ENCODE assay signal across 8 cellular contexts in the genomic region with DNA sequence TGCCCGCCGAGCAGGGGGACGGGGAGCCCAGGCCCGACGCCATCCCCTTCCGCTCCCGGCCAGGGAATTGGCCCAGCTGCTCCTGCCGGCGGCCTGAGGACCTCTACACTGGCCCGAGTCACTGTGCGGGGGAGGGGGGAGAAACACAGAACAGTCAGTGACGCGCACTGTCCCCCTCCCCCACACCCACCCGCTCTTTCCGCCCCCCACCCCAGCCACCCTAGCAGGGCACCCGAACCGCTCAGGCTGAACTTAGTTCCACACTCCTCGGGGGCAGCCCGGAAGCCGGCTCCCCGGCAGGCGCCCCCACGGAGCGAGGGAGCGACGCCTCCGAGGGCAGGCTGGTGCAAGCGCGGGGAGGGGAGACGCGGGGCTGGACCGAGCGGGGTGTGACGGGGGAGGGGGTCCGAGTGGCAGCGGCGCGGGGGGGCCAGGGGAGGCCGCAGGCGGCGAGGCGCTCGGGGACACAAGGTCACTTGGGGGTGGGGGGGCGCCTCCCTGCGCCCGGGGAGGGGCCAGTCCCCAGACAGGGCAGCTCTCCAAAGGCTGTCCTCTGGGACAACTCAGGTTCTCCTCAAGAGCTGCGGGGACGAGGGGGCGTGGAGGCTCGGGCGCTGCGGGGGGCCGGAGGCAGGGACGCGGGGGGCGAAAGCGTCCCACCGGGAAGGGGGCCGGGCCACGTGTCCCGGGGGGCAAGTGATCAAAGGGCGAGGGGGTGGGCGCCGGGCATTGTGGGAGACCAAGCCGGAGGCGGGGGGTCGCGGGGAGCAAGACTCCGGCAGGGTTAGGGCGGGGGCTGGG. TPM values are rescaled to one million over a fixed set of nuclear protein-coding genes. Genes with fewer than 3 reads are reported as not detected.
A peak's percentile ranks its signal among the peaks of the same experiment; 100 is the strongest.
DNase-seq lines count a peak whose midpoint lies in the region; ATAC-seq and TF ChIP-seq lines count a peak whose summit lies in the region.

No MANE protein-coding gene starts in this region.

- TF ChIP-seq POLR2A in IMR-90 (IDR thresholded peaks at IDR 0.05; ENCODE audit: low read depth, low read length) = peak; percentile 53; the same call in 1 of the 2 replicates
- no peak for TF ChIP-seq POLR2A in lower leg skin (IDR thresholded peaks at IDR 0.05)

- no peak overlapping the region for H2BK15ac ChIP-seq in IMR-90 (ENCODE audit: low read depth, low read length)

- CTCF ChIA-PET in CD8-positive, alpha-beta T cell (lab: Charles Lee) = interaction anchor here (0.6 to 2.4 kb wide), 6 partner anchors 9 to 83 kb away, joined by 3 to 7 read pairs (median 4); partner anchors contain the start of gene ZNF384
- CTCF ChIA-PET in IMR-90 (lab: Yijun Ruan, JAX) = no interaction called here

- peaks cover 63% of the 10 kb centered on the region for H3K4me1 ChIP-seq in CD8-positive, alpha-beta T cell (ENCODE audit: insufficient read depth, low read length)
- peaks cover 13% of the 10 kb centered on the region for H3K4me1 ChIP-seq in IMR-90 (ENCODE audit: control insufficient read depth, insufficient read depth, low read length)

- H2AK5ac ChIP-seq in IMR-90 (ENCODE audit: low read depth, low read length) = peak overlapping the region; percentile 61

- H3K79me1 ChIP-seq in IMR-90 (ENCODE audit: low read depth in 1 of 2, low read length in 2 of 2) = peaks cover 26 to 48% of the 10 kb centered on the region in 2 experiments

- H3K9me3 ChIP-seq in CD8-positive, alpha-beta T cell (ENCODE audit: low read length) = no peaks in the 10 kb centered on the region
- no peaks in the 10 kb centered on the region for H3K9me3 ChIP-seq in IMR-90 (ENCODE audit: control insufficient read depth, insufficient read depth, low read length)

- TF ChIP-seq CTCF in CD8-positive, alpha-beta T cell (IDR thresholded peaks at IDR 0.05) = no peak
- no peak for TF ChIP-seq CTCF in IMR-90 (conservative IDR thresholded peaks at IDR 0.05; ENCODE audit: low read depth, low read length)
- TF ChIP-seq CTCF in coronary artery (IDR thresholded peaks at IDR 0.05) = no peak
- TF ChIP-seq CTCF in lower leg skin (IDR thresholded peaks at IDR 0.05) = no peak

- dilution Hi-C loops in IMR-90 (cut with HindIII; ENCODE audit: low sequenced_read_pairs, unreplicated experiment) = no loop called here

- peak overlapping the region; percentile 79 for H3K4me2 ChIP-seq in IMR-90 (ENCODE audit: low read depth, low read length)

- no peak overlapping the region for H4K5ac ChIP-seq in IMR-90 (ENCODE audit: low read depth, low read length)

- H2AFZ ChIP-seq in IMR-90 (replicated peaks; ENCODE audit: low read length, poor library complexity) = peak overlapping the region; percentile 89

- peak overlapping the region; percentile 15; the same call in 1 of the 2 replicates for H4K91ac ChIP-seq in IMR-90 (ENCODE audit: insufficient read depth, low read depth, low read length)

- H3K23ac ChIP-seq in IMR-90 (ENCODE audit: low read depth, low read length) = peak overlapping the region; percentile 89; the same call in 1 of the 2 replicates

- no TSS peak for BruUV-seq in IMR-90 (replicated peaks; lab: Mats Ljungman, UMichigan)

- intact Hi-C loops in CD8-positive, alpha-beta T cell (cut with DNase I, micrococcal nuclease) = loop anchor here (1.0 to 10.0 kb wide), 14 partner anchors 10 to 348 kb away; partner anchors contain the start of genes ING4 (in 2 of the 2), PTPN6 (in 2 of the 2), ZNF384 (in 2 of the 2) and COPS7A (in 1 of the 2)
- intact Hi-C loops in IMR-90 (cut with micrococcal nuclease) (loop anchor here (5.0 kb wide), 1 partner anchor 49 kb away; the partner anchor contains the start of gene IFFO1), lower leg skin (cut with DNase I; ENCODE audit: low total_unique reads) (no loop called here)
- intact Hi-C loops in activated CD4-positive, alpha-beta T cell treated with anti-CD3 and anti-CD28 coated beads, Interleukin-2, amount 10 ng/mL, durations not matched to agents 24 days and 14 days (cut with micrococcal nuclease) = loop anchor here (1.0 to 5.0 kb wide), 6 partner anchors 38 to 266 kb away; partner anchors contain the start of genes CD4, GAPDH, ING4 and NOP2

- WGBS in IMR-90 (ENCODE audit: extremely low coverage in 2 of 2, insufficient read length in 1 of 2), 2 experiments = 0% methylated on average over 9 of the region's 70 CpGs; no CpG with 5 or more reads in 1 of the 2 experiments
- WGBS in lower leg skin, 2 donors = 0 to 1% methylated on average over 27 to 30 of the region's 70 CpGs

- peaks cover 36% of the 10 kb centered on the region for H3K36me3 Mint-ChIP-seq in CD8-positive, alpha-beta T cell
- peaks cover 37% of the 10 kb centered on the region for H3K36me3 Mint-ChIP-seq in activated CD4-positive, alpha-beta T cell treated with anti-CD3 and anti-CD28 coated beads, Interleukin-2, amount 10 ng/mL, durations not matched to agents 24 days and 14 days (ENCODE audit: low read depth)

- H2BK20ac ChIP-seq in IMR-90 (ENCODE audit: low read depth, low read length) = no peak overlapping the region

- H2BK5ac ChIP-seq in IMR-90 (ENCODE audit: low read depth, low read length, poor library complexity, severe bottlenecking) = peak overlapping the region; percentile 79

- no peaks in the 10 kb centered on the region for H3K9me3 Mint-ChIP-seq in CD8-positive, alpha-beta T cell
- H3K9me3 Mint-ChIP-seq in activated CD4-positive, alpha-beta T cell treated with anti-CD3 and anti-CD28 coated beads, Interleukin-2, amount 10 ng/mL, durations not matched to agents 24 days and 14 days = no peaks in the 10 kb centered on the region

- peak overlapping the region; percentile 62; the same call in 1 of the 2 replicates for H3K56ac ChIP-seq in IMR-90 (ENCODE audit: extremely low read depth, insufficient read depth, low read length)

- no peak for TF ChIP-seq RAD21 in IMR-90 (IDR thresholded peaks at IDR 0.05; ENCODE audit: low read length)

- H2AK9ac ChIP-seq in IMR-90 (replicated peaks; ENCODE audit: low read depth, low read length, poor library complexity) = peak overlapping the region; percentile 97

- H3K9ac ChIP-seq in IMR-90 (ENCODE audit: low read depth, low read length) = peak overlapping the region; percentile 92

- DNase-seq in CD8-positive, alpha-beta T cell = peak; percentile 36 to 78 (median 70)
- DNase-seq in IMR-90 (peak; percentile 23), coronary artery (ENCODE audit: low spot score) (peak; percentile 87), lower leg skin (ENCODE audit: low spot score in 2 of 2) (peak; percentile 50 to 92), T1000 (lab: John Stamatoyannopoulos, UW) (no peak)
- peak; percentile 85 for DNase-seq in activated CD4-positive, alpha-beta T cell treated with anti-CD3 and anti-CD28 coated beads, Interleukin-2, amount 10 ng/mL, durations not matched to agents 24 days and 14 days
- peak in 2 of 3 experiments; percentile 62 to 64 for DNase-seq in stimulated activated CD4-positive, alpha-beta T cell treated with anti-CD3 and anti-CD28 coated beads, TNF-alpha, amount 100 ng/mL, for 4 hours (ENCODE audit: low read depth in 3 of 3)

- peak overlapping the region; percentile 67; the same call in 1 of the 2 replicates for H3K18ac ChIP-seq in IMR-90 (ENCODE audit: low read depth, low read length)

- H3K27ac ChIP-seq in CD8-positive, alpha-beta T cell (ENCODE audit: low read depth, low read length) = peak overlapping the region; percentile 76
- H3K27ac ChIP-seq in IMR-90 (ENCODE audit: insufficient read depth, low read length) (peak overlapping the region; percentile 88), coronary artery (peak overlapping the region; percentile 98)

- POLR2A ChIA-PET in CD8-positive, alpha-beta T cell (lab: Charles Lee) = interaction anchor here (0.7 to 2.1 kb wide), 8 partner anchors 9 to 310 kb away, joined by 3 to 10 read pairs (median 4); partner anchors contain the start of genes NOP2 and ZNF384
- POLR2A ChIA-PET in IMR-90 (lab: Charles Lee; ENCODE audit: unreplicated experiment) = interaction anchor here (0.6 to 1.4 kb wide), 2 partner anchors 10 to 73 kb away, joined by 5 to 11 read pairs; partner anchors contain the start of gene GAPDH

- peak; percentile 32 for ATAC-seq in CD8-positive, alpha-beta T cell
- ATAC-seq in IMR-90 (ENCODE audit: low read depth) (peak; percentile 51), HG03378 (IDR thresholded peaks at IDR 0.05; ENCODE audit: unreplicated experiment) (no peak)

- H4K20me1 ChIP-seq in IMR-90 (ENCODE audit: insufficient read depth, low read length) = peaks cover 50% of the 10 kb centered on the region

- in situ Hi-C loops in IMR-90 (cut with MboI; ENCODE audit: low sequenced_read_pairs) = no loop called here

- peak overlapping the region; percentile 94 for H3K27ac Mint-ChIP-seq in CD8-positive, alpha-beta T cell
- H3K27ac Mint-ChIP-seq in activated CD4-positive, alpha-beta T cell treated with anti-CD3 and anti-CD28 coated beads, Interleukin-2, amount 10 ng/mL, durations not matched to agents 24 days and 14 days = peak overlapping the region; percentile 79

- H4K8ac ChIP-seq in IMR-90 (ENCODE audit: low read depth in 2 of 2, low read length in 2 of 2) = no peak overlapping the region; a peak in 2 of 4 replicates

- no peak overlapping the region for H2BK120ac ChIP-seq in IMR-90 (ENCODE audit: low read depth, low read length)

- H3K4me1 Mint-ChIP-seq in CD8-positive, alpha-beta T cell (ENCODE audit: low read depth) = peaks cover 50% of the 10 kb centered on the region
- peaks cover 45% of the 10 kb centered on the region for H3K4me1 Mint-ChIP-seq in activated CD4-positive, alpha-beta T cell treated with anti-CD3 and anti-CD28 coated beads, Interleukin-2, amount 10 ng/mL, durations not matched to agents 24 days and 14 days

- peak overlapping the region; percentile 72 for H3K4ac ChIP-seq in IMR-90 (ENCODE audit: low read depth, low read length)

- H3K27me3 Mint-ChIP-seq in CD8-positive, alpha-beta T cell (ENCODE audit: low read depth) = no peaks in the 10 kb centered on the region
- no peaks in the 10 kb centered on the region for H3K27me3 Mint-ChIP-seq in activated CD4-positive, alpha-beta T cell treated with anti-CD3 and anti-CD28 coated beads, Interleukin-2, amount 10 ng/mL, durations not matched to agents 24 days and 14 days

- H3K4me3 Mint-ChIP-seq in CD8-positive, alpha-beta T cell = no peak overlapping the region
- H3K4me3 Mint-ChIP-seq in activated CD4-positive, alpha-beta T cell treated with anti-CD3 and anti-CD28 coated beads, Interleukin-2, amount 10 ng/mL, durations not matched to agents 24 days and 14 days = no peak overlapping the region

- H3K14ac ChIP-seq in IMR-90 (replicated peaks; ENCODE audit: low read depth, low read length) = peak overlapping the region; percentile 91

- peaks cover 7% of the 10 kb centered on the region for H3K36me3 ChIP-seq in CD8-positive, alpha-beta T cell (ENCODE audit: insufficient read depth, low read length)
- peaks cover 20% of the 10 kb centered on the region for H3K36me3 ChIP-seq in IMR-90 (ENCODE audit: control insufficient read depth, insufficient read depth, low read length)

- H3K27me3 ChIP-seq in CD8-positive, alpha-beta T cell (ENCODE audit: insufficient read depth, low read length) = no peaks in the 10 kb centered on the region
- H3K27me3 ChIP-seq in IMR-90 (ENCODE audit: control insufficient read depth, insufficient read depth, low read length) = no peaks in the 10 kb centered on the region

- peaks cover 27% of the 10 kb centered on the region for H3K9me1 ChIP-seq in IMR-90 (ENCODE audit: insufficient read depth, low read length)

- H3K4me3 ChIP-seq in CD8-positive, alpha-beta T cell (ENCODE audit: low read depth, low read length) = peak overlapping the region; percentile 86
- H3K4me3 ChIP-seq in IMR-90 (ENCODE audit: insufficient read depth, low read depth, low read length) (peak overlapping the region; percentile 90), coronary artery (peak overlapping the region; percentile 80), lower leg skin (ENCODE audit: low read depth, poor library complexity, severe bottlenecking) (peak overlapping the region; percentile 86)

RNA-seq across cellular contexts. Expression of gene CHD4, which starts 0.6 kb away (rescaled TPM):
- 100 to 1,000 TPM; 289 to 295 TPM for total RNA-seq in CD8-positive, alpha-beta T cell
- 262 and 279 TPM in 2 replicates for total RNA-seq in IMR-90 (2012; rRNA removed)
- 99.8 and 116 TPM in 2 replicates for polyA plus RNA-seq in IMR-90 (2012; rRNA removed)
- polyA plus RNA-seq in IMR-90 (2012; cell fraction: cytosol; rRNA removed) = 56.6 and 65.1 TPM in 2 replicates
- 126 and 164 TPM in 2 replicates for polyA plus RNA-seq in IMR-90 (2012; cell fraction: nucleus; rRNA removed; ENCODE audit: low replicate concordance)
- 356 and 363 TPM in 2 replicates for total RNA-seq in activated CD4-positive, alpha-beta T cell treated with anti-CD3 and anti-CD28 coated beads, Interleukin-2, amount 10 ng/mL, durations not matched to agents 24 days and 14 days
- 100 to 1,000 TPM; 167 to 235 (median 205) TPM for total RNA-seq in lower leg skin

RNA-seq across cellular contexts. Expression of gene LPAR5, which starts 29.2 kb away (rescaled TPM):
- 1 to 10 TPM; 5.8 to 6.8 TPM for total RNA-seq in CD8-positive, alpha-beta T cell
- total RNA-seq in IMR-90 (2012; rRNA removed) (not detected in 2 replicates), lower leg skin (10 to 100 TPM; 11.0 to 16.4 (median 12.4) TPM)
- polyA plus RNA-seq in IMR-90 (2012; rRNA removed) = not detected in 2 replicates
- polyA plus RNA-seq in IMR-90 (2012; cell fraction: cytosol; rRNA removed) = 0.01 TPM in 1 of 2 replicates, not detected in the other
- polyA plus RNA-seq in IMR-90 (2012; cell fraction: nucleus; rRNA removed; ENCODE audit: low replicate concordance) = not detected in 2 replicates
- 3.3 and 4.2 TPM in 2 replicates for total RNA-seq in activated CD4-positive, alpha-beta T cell treated with anti-CD3 and anti-CD28 coated beads, Interleukin-2, amount 10 ng/mL, durations not matched to agents 24 days and 14 days

RNA-seq across cellular contexts. Expression of gene NOP2, which starts 38.4 kb away (rescaled TPM):
- 10 to 100 TPM; 74.4 to 83.6 TPM for total RNA-seq in CD8-positive, alpha-beta T cell
- total RNA-seq in IMR-90 (2012; rRNA removed) (32.5 and 35.8 TPM in 2 replicates), lower leg skin (10 to 100 TPM; 16.2 to 24.0 (median 23.4) TPM)
- polyA plus RNA-seq in IMR-90 (2012; rRNA removed) = 49.9 and 51.7 TPM in 2 replicates
- 11.8 and 18.6 TPM in 2 replicates for polyA plus RNA-seq in IMR-90 (2012; cell fraction: cytosol; rRNA removed)
- polyA plus RNA-seq in IMR-90 (2012; cell fraction: nucleus; rRNA removed; ENCODE audit: low replicate concordance) = 170 and 206 TPM in 2 replicates
- total RNA-seq in activated CD4-positive, alpha-beta T cell treated with anti-CD3 and anti-CD28 coated beads, Interleukin-2, amount 10 ng/mL, durations not matched to agents 24 days and 14 days = 192 and 193 TPM in 2 replicates

RNA-seq across cellular contexts. Expression of gene ACRBP, which starts 40.7 kb away (rescaled TPM):
- 1 to 10 TPM; 1.2 to 1.7 TPM for total RNA-seq in CD8-positive, alpha-beta T cell
- total RNA-seq in IMR-90 (2012; rRNA removed) (not detected in 2 replicates), lower leg skin (1 to 10 TPM in 2 of 4 donors, under 1 TPM in 2; 0.42 to 8.6 (median 0.76) TPM)
- 0.27 and 0.38 TPM in 2 replicates for polyA plus RNA-seq in IMR-90 (2012; rRNA removed)
- polyA plus RNA-seq in IMR-90 (2012; cell fraction: cytosol; rRNA removed) = 0.15 and 1.9 TPM in 2 replicates
- 0.88 and 1.2 TPM in 2 replicates for polyA plus RNA-seq in IMR-90 (2012; cell fraction: nucleus; rRNA removed; ENCODE audit: low replicate concordance)
- total RNA-seq in activated CD4-positive, alpha-beta T cell treated with anti-CD3 and anti-CD28 coated beads, Interleukin-2, amount 10 ng/mL, durations not matched to agents 24 days and 14 days = 0.47 and 0.64 TPM in 2 replicates

RNA-seq across cellular contexts. Expression of gene IFFO1, which starts 50.7 kb away (rescaled TPM):
- 10 to 100 TPM; 16.7 to 18.4 TPM for total RNA-seq in CD8-positive, alpha-beta T cell
- total RNA-seq in IMR-90 (2012; rRNA removed) (5.6 and 5.8 TPM in 2 replicates), lower leg skin (1 to 10 TPM; 3.3 to 6.8 (median 4.6) TPM)
- polyA plus RNA-seq in IMR-90 (2012; rRNA removed) = 35.1 and 37.8 TPM in 2 replicates
- polyA plus RNA-seq in IMR-90 (2012; cell fraction: cytosol; rRNA removed) = 30.6 and 33.4 TPM in 2 replicates
- polyA plus RNA-seq in IMR-90 (2012; cell fraction: nucleus; rRNA removed; ENCODE audit: low replicate concordance) = 194 and 345 TPM in 2 replicates
- total RNA-seq in activated CD4-positive, alpha-beta T cell treated with anti-CD3 and anti-CD28 coated beads, Interleukin-2, amount 10 ng/mL, durations not matched to agents 24 days and 14 days = 16.0 and 16.9 TPM in 2 replicates
